Comparison of ENCODE assay signal across 1 cellular context in genomic region chr16:30349695-30350094, GRCh38.
TF ChIP-seq lines count a peak whose summit lies in the region.

No MANE protein-coding gene starts in this region.

TF ChIP-seq in SK-N-SH, 30 proteins besides CTCF, POLR2A, EP300 and RAD21:
- TF ChIP-seq, protein P1, sequence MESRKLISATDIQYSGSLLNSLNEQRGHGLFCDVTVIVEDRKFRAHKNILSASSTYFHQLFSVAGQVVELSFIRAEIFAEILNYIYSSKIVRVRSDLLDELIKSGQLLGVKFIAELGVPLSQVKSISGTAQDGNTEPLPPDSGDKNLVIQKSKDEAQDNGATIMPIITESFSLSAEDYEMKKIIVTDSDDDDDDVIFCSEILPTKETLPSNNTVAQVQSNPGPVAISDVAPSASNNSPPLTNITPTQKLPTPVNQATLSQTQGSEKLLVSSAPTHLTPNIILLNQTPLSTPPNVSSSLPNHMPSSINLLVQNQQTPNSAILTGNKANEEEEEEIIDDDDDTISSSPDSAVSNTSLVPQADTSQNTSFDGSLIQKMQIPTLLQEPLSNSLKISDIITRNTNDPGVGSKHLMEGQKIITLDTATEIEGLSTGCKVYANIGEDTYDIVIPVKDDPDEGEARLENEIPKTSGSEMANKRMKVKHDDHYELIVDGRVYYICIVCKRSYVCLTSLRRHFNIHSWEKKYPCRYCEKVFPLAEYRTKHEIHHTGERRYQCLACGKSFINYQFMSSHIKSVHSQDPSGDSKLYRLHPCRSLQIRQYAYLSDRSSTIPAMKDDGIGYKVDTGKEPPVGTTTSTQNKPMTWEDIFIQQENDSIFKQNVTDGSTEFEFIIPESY (IDR thresholded peaks at IDR 0.05; ENCODE audit: borderline replicate concordance, low read depth) = no peak
- no peak for TF ChIP-seq POLR2AphosphoS5 (IDR thresholded peaks at IDR 0.05; ENCODE audit: low read depth, low read length)
- no peak for TF ChIP-seq MXI1 (IDR thresholded peaks at IDR 0.05; ENCODE audit: low read depth, low read length)
- TF ChIP-seq, protein P2, sequence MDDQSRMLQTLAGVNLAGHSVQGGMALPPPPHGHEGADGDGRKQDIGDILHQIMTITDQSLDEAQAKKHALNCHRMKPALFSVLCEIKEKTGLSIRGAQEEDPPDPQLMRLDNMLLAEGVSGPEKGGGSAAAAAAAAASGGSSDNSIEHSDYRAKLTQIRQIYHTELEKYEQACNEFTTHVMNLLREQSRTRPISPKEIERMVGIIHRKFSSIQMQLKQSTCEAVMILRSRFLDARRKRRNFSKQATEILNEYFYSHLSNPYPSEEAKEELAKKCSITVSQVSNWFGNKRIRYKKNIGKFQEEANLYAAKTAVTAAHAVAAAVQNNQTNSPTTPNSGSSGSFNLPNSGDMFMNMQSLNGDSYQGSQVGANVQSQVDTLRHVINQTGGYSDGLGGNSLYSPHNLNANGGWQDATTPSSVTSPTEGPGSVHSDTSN (IDR thresholded peaks at IDR 0.05) = no peak
- no peak for TF ChIP-seq GABPA (IDR thresholded peaks at IDR 0.05; ENCODE audit: low read depth)
- no peak for TF ChIP-seq EZH2phosphoT487 (IDR thresholded peaks at IDR 0.05; ENCODE audit: borderline replicate concordance, low read depth)
- TF ChIP-seq GATA2 (CRISPR knock-in tag; IDR thresholded peaks at IDR 0.05) = no peak
- no peak for TF ChIP-seq JUND (IDR thresholded peaks at IDR 0.05)
- TF ChIP-seq MEF2A (IDR thresholded peaks at IDR 0.05; ENCODE audit: borderline replicate concordance, low read depth) = no peak
- TF ChIP-seq USF1 (IDR thresholded peaks at IDR 0.05; ENCODE audit: borderline replicate concordance, low read depth) = no peak
- no peak for TF ChIP-seq CHD2 (IDR thresholded peaks at IDR 0.05; ENCODE audit: low read length, partially characterized antibody)
- no peak for TF ChIP-seq SMC3 (IDR thresholded peaks at IDR 0.05; ENCODE audit: low read depth, low read length)
- no peak for TF ChIP-seq YY1 (IDR thresholded peaks at IDR 0.05; ENCODE audit: low read depth)
